In genomic region chr13:18949489-18949761, GRCh38 we compare ENCODE assay signal across 22 cellular contexts.
"Had no signal": no experiment of that assay in that cellular context is flagged by ENCODE, and none has a peak within 500 bp of the region (broad histone marks: within the 10 kb centered on the region; RNA-seq: fewer than 3 reads in every experiment).

No MANE protein-coding gene starts in this region.

- H3K27ac ChIP-seq: left lung, lower lobe of right lung, parathyroid adenoma, right atrium auricular region, right lobe of liver, skin epidermis, suprapubic skin, thoracic aorta, tibial artery, upper lobe of right lung had no signal

- H3K27me3 ChIP-seq: left lung, right atrium auricular region, right lobe of liver, suprapubic skin, upper lobe of right lung had no signal

- H2AFZ ChIP-seq: parathyroid adenoma had no signal

- H3K4me1 ChIP-seq: left lung, lower lobe of right lung, parathyroid adenoma, right atrium auricular region, right lobe of liver, suprapubic skin, tibial artery, upper lobe of right lung had no signal

- ATAC-seq: left colon; left lung; lower lobe of right lung; naive thymus-derived CD8-positive, alpha-beta T cell; right lobe of liver; upper lobe of right lung had no signal

- H3K79me2 ChIP-seq: parathyroid adenoma had no signal

- H3K9me3 ChIP-seq: lower lobe of right lung, right atrium auricular region, right lobe of liver, suprapubic skin, thoracic aorta, tibial artery, upper lobe of right lung had no signal

- H3K36me3 ChIP-seq: left lung, lower lobe of right lung, right atrium auricular region, right lobe of liver, suprapubic skin, thoracic aorta, tibial artery, upper lobe of right lung had no signal

- DNase-seq: hippocampal formation; left colon; lower lobe of right lung; mammary epithelial cell; mesenchymal stem cell; nucleus accumbens; right lobe of liver; stimulated activated CD4-positive, alpha-beta T cell treated with anti-CD3 and anti-CD28 coated beads, Interleukin-12 subunit alpha, Interleukin-12 subunit beta, amount 100 ng/mL, for 4 hours; stimulated activated CD4-positive, alpha-beta T cell treated with anti-CD3 and anti-CD28 coated beads, Interleukin-15, amount 100 ng/mL, for 24 hours; stimulated activated CD4-positive, alpha-beta T cell treated with anti-CD3 and anti-CD28 coated beads, Interleukin-2, amount 100 ng/mL, for 24 hours; stimulated activated CD4-positive, alpha-beta T cell treated with anti-CD3 and anti-CD28 coated beads, Interleukin-4, amount 100 ng/mL, for 1 hour; stimulated activated naive CD4-positive, alpha-beta T cell; tibial artery; trophoblast cell had no signal

- H3K4me3 ChIP-seq: left lung, lower lobe of right lung, right atrium auricular region, right lobe of liver, skin epidermis, suprapubic skin, thoracic aorta, tibial artery, upper lobe of right lung had no signal
